ENCODE assay signal across 15 cellular contexts in genomic region chrX:52541051-52541450, GRCh38. TPM values are rescaled to one million over a fixed set of nuclear protein-coding genes. Genes with fewer than 3 reads are reported as not detected.
"Had no signal": no experiment of that assay in that cellular context is flagged by ENCODE, and none has a peak within 500 bp of the region (broad histone marks: within the 10 kb centered on the region; RNA-seq: fewer than 3 reads in every experiment).

No MANE protein-coding gene starts in this region.

RNA-seq across cellular contexts. Expression of gene XAGE1B, which starts 24.2 kb away (rescaled TPM):
- total RNA-seq: activated B cell treated with CpG ODN at 0.5 μM for 24 hours; activated CD4-positive, alpha-beta memory T cell treated with anti-CD3 and anti-CD28 coated beads for 36 hours; activated CD4-positive, alpha-beta memory T cell treated with anti-CD3 and anti-CD28 coated beads, Interleukin-2, amount 10 ng/mL, durations not matched to agents 7 days and 5 days; activated CD4-positive, alpha-beta T cell treated with anti-CD3 and anti-CD28 coated beads for 36 hours; activated CD4-positive, alpha-beta T cell treated with anti-CD3 and anti-CD28 coated beads, Interleukin-2, amount 10 ng/mL, durations not matched to agents 24 days and 14 days; activated CD4-positive, alpha-beta T cell treated with anti-CD3 and anti-CD28 coated beads, Interleukin-2, amount 10 ng/mL, durations not matched to agents 7 days and 5 days; activated CD8-positive, alpha-beta memory T cell treated with anti-CD3 and anti-CD28 coated beads for 36 hours; activated CD8-positive, alpha-beta memory T cell treated with anti-CD3 and anti-CD28 coated beads, Interleukin-2, amount 10 ng/mL, durations not matched to agents 7 days and 5 days; activated CD8-positive, alpha-beta T cell treated with anti-CD3 and anti-CD28 coated beads for 36 hours; activated CD8-positive, alpha-beta T cell treated with anti-CD3 and anti-CD28 coated beads, Interleukin-2, amount 10 ng/mL, durations not matched to agents 7 days and 5 days; T-cell; T-helper 1 cell treated with Interleukin-12 subunit alpha and Interleukin-12 subunit beta and Interleukin-4 antibody, amounts not matched to agents 30 ng/mL and 1 ng/mL, for 36 hours; T-helper 17 cell; T-helper 2 cell treated with Interferon-gamma antibody and Interleukin-4, amounts not matched to agents 100 ng/mL and 5 ng/mL, for 36 hours had no signal

RNA-seq across cellular contexts. Expression of gene XAGE1A, which starts 45.4 kb away (rescaled TPM):
- total RNA-seq: activated B cell treated with CpG ODN at 0.5 μM for 24 hours; activated CD4-positive, alpha-beta memory T cell treated with anti-CD3 and anti-CD28 coated beads for 36 hours; activated CD4-positive, alpha-beta memory T cell treated with anti-CD3 and anti-CD28 coated beads, Interleukin-2, amount 10 ng/mL, durations not matched to agents 7 days and 5 days; activated CD4-positive, alpha-beta T cell treated with anti-CD3 and anti-CD28 coated beads for 36 hours; activated CD4-positive, alpha-beta T cell treated with anti-CD3 and anti-CD28 coated beads, Interleukin-2, amount 10 ng/mL, durations not matched to agents 24 days and 14 days; activated CD4-positive, alpha-beta T cell treated with anti-CD3 and anti-CD28 coated beads, Interleukin-2, amount 10 ng/mL, durations not matched to agents 7 days and 5 days; activated CD8-positive, alpha-beta memory T cell treated with anti-CD3 and anti-CD28 coated beads for 36 hours; activated CD8-positive, alpha-beta memory T cell treated with anti-CD3 and anti-CD28 coated beads, Interleukin-2, amount 10 ng/mL, durations not matched to agents 7 days and 5 days; activated CD8-positive, alpha-beta T cell treated with anti-CD3 and anti-CD28 coated beads for 36 hours; activated CD8-positive, alpha-beta T cell treated with anti-CD3 and anti-CD28 coated beads, Interleukin-2, amount 10 ng/mL, durations not matched to agents 7 days and 5 days; T-cell; T-helper 1 cell treated with Interleukin-12 subunit alpha and Interleukin-12 subunit beta and Interleukin-4 antibody, amounts not matched to agents 30 ng/mL and 1 ng/mL, for 36 hours; T-helper 17 cell; T-helper 2 cell treated with Interferon-gamma antibody and Interleukin-4, amounts not matched to agents 100 ng/mL and 5 ng/mL, for 36 hours; WTC11 had no signal
